Comparison of ENCODE assay signal across 8 cellular contexts in genomic region chr11:43419460-43419859, GRCh38.
DNase-seq lines count a peak whose midpoint lies in the region; ATAC-seq, FAIRE-seq and TF ChIP-seq lines count a peak whose summit lies in the region.

No MANE protein-coding gene starts in this region.

- DNase-seq in activated T-cell treated with anti-CD3 and anti-CD28 coated beads for 24 hours (ENCODE audit: low read depth) (peak; percentile 7), H54 (ENCODE audit: insufficient read length, low spot score) (no peak), NCI-H345 treated with DMSO at 0.1 percent for 48 hours (lab: John Stamatoyannopoulos, UW; ENCODE audit: unreplicated experiment) (peak; percentile 1), astrocyte of the spinal cord (ENCODE audit: low read depth, low spot score) (peak; percentile 58), left kidney (ENCODE audit: low read depth, low spot score) (peak; percentile 56), uterus (no peak)
- no peak for DNase-seq in activated T-cell treated with anti-CD3 and anti-CD28 coated beads, Interleukin-2, amount 50 U/mL, for 4 hours

- H3K4me1 Mint-ChIP-seq in activated T-cell treated with anti-CD3 and anti-CD28 coated beads, Interleukin-2, amount 50 U/mL, for 4 hours (ENCODE audit: low read depth): no peaks in the 10 kb centered on the region

- peaks cover 9% of the 10 kb centered on the region for H3K36me3 Mint-ChIP-seq in activated T-cell treated with anti-CD3 and anti-CD28 coated beads, Interleukin-2, amount 50 U/mL, for 4 hours (ENCODE audit: insufficient read depth)

- peak; percentile 62 for TF ChIP-seq CTCF in astrocyte of the spinal cord (IDR thresholded peaks at IDR 0.05; ENCODE audit: low read depth, low read length)
- peak in 3 of 4 experiments; percentile 14 to 34 (median 30) for TF ChIP-seq CTCF in uterus (IDR thresholded peaks at IDR 0.05)

- H3K4me3 ChIP-seq in astrocyte of the spinal cord (ENCODE audit: low read depth, low read length) (no peak overlapping the region), uterus (no peak overlapping the region)

- intact Hi-C loops in uterus (cut with DNase I; ENCODE audit: low total_unique reads): no loop called here

- H3K36me3 ChIP-seq in uterus: no peaks in the 10 kb centered on the region

- no peak overlapping the region for H3K27ac ChIP-seq in uterus

- no peaks in the 10 kb centered on the region for H3K4me1 ChIP-seq in uterus

- TF ChIP-seq POLR2A in H54 (IDR thresholded peaks at IDR 0.05; ENCODE audit: low read depth, low read length): no peak
- TF ChIP-seq POLR2A in uterus (IDR thresholded peaks at IDR 0.05): no peak

- H3K4me3 Mint-ChIP-seq in activated T-cell treated with anti-CD3 and anti-CD28 coated beads, Interleukin-2, amount 50 U/mL, for 4 hours: no peak overlapping the region

- no peaks in the 10 kb centered on the region for H3K9me3 ChIP-seq in uterus

- no peak for ATAC-seq in activated T-cell treated with anti-CD3 and anti-CD28 coated beads, Interleukin-2, amount 50 U/mL, for 4 hours
- no peak for ATAC-seq in GM21515 (IDR thresholded peaks at IDR 0.05; ENCODE audit: unreplicated experiment)

- in situ Hi-C loops in astrocyte of the spinal cord (cut with HindIII; ENCODE audit: low sequenced_read_pairs): no loop called here

- peak; percentile 86 for FAIRE-seq in H54 (lab: Jason Lieb, UNC)

- H3K9me3 Mint-ChIP-seq in activated T-cell treated with anti-CD3 and anti-CD28 coated beads, Interleukin-2, amount 50 U/mL, for 4 hours: no peaks in the 10 kb centered on the region

- H3K27me3 ChIP-seq in uterus: no peaks in the 10 kb centered on the region

- no peaks in the 10 kb centered on the region for H3K27me3 Mint-ChIP-seq in activated T-cell treated with anti-CD3 and anti-CD28 coated beads, Interleukin-2, amount 50 U/mL, for 4 hours (ENCODE audit: low read depth)

Comparison
In these comparisons a context has a peak if more than half of its experiments do, and no peak if none do; other contexts are left out.
1. DNase-seq: peak in activated T-cell treated with anti-CD3 and anti-CD28 coated beads for 24 hours (single experiment), NCI-H345 treated with DMSO at 0.1 percent for 48 hours (single experiment), astrocyte of the spinal cord (single experiment) and left kidney (single experiment); none in activated T-cell treated with anti-CD3 and anti-CD28 coated beads, Interleukin-2, amount 50 U/mL, for 4 hours (single experiment), H54 (single experiment) and uterus (0 of 2).